In the genomic region with DNA sequence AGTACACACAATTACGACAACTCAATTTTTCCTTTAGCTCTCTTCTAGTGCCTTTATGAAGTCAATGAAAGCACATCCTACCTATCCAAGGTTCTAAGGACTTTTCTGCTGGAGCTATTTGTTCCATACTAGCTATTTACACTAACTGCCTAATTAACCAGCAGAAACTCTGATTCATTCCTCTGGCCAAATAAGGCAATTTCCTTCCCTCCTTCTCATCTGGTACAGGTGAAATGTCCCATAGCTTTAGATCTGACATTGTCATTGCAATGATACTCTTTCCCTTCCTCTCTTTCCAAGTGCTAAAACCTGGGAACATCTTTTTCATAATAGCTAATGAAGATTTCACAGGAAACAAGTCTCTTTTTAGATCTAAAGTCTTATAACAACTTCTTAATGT, we compare ENCODE assay signal across 23 cellular contexts.
DNase-seq lines count a peak whose midpoint lies in the region; ATAC-seq and TF ChIP-seq lines count a peak whose summit lies in the region.
"Had no signal": no experiment of that assay in that cellular context is flagged by ENCODE, and none has a peak within 500 bp of the region (broad histone marks: within the 10 kb centered on the region; RNA-seq: fewer than 3 reads in every experiment).

No MANE protein-coding gene starts in this region.

- H2AFZ ChIP-seq in HCT116 (ENCODE audit: low read depth, low read length, poor library complexity, severe bottlenecking), result no peak overlapping the region

- CTCF ChIA-PET in HCT116 (lab: Charles Lee), result no interaction called here
- CTCF ChIA-PET in HEK293 (lab: Yijun Ruan, JAX), result interaction anchor here (0.6 to 1.3 kb wide), 2 partner anchors 10 to 72 kb away, joined by 3 read pairs; no protein-coding TSS in a partner anchor

- ATAC-seq in HCT116, result no peak
- ATAC-seq in GM21717 (IDR thresholded peaks at IDR 0.05; ENCODE audit: unreplicated experiment), result no peak
- ATAC-seq: GM12878 had no signal

- no peaks in the 10 kb centered on the region for H3K79me2 ChIP-seq in HCT116 (ENCODE audit: insufficient read depth, low read length)

- intact Hi-C loops in HCT116 (cut with micrococcal nuclease), result no loop called here

- no TSS peak for BruUV-seq in HCT116 (replicated peaks; lab: Mats Ljungman, UMichigan)

- no peaks in the 10 kb centered on the region for H3K4me1 ChIP-seq in HCT116 (ENCODE audit: control insufficient read depth in 1 of 2, insufficient read depth in 2 of 2, low read length in 2 of 2)
- no peaks in the 10 kb centered on the region for H3K4me1 ChIP-seq in HEK293 (ENCODE audit: control insufficient read depth, insufficient read depth, low read length)
- H3K4me1 ChIP-seq in HAP-1, result peaks cover 5% of the 10 kb centered on the region
- H3K4me1 ChIP-seq: BE2C, BLaER1 had no signal

- no peak for TF ChIP-seq RAD21 in HCT116 (IDR thresholded peaks at IDR 0.05; ENCODE audit: low read depth)

- TF ChIP-seq CTCF in HCT116 (IDR thresholded peaks at IDR 0.05 in 2 of 3, conservative IDR thresholded peaks at IDR 0.05 in 1 of 3; ENCODE audit: borderline replicate concordance in 1 of 3, insufficient read depth in 1 of 3, low read depth in 2 of 3, low read length in 2 of 3), result no peak
- TF ChIP-seq CTCF in HEK293 (tag by site-specific recombination; IDR thresholded peaks at IDR 0.05), result no peak
- no peak for TF ChIP-seq CTCF in VCaP (conservative IDR thresholded peaks at IDR 0.05)

- H3K27ac ChIP-seq in HCT116 (ENCODE audit: low read depth, low read length), result no peak overlapping the region
- no peak overlapping the region for H3K27ac ChIP-seq in HEK293 (ENCODE audit: extremely low read depth, low read depth, low read length)
- peak overlapping the region; percentile 37 for H3K27ac ChIP-seq in VCaP
- H3K27ac ChIP-seq: BLaER1 had no signal

- H3K4me2 ChIP-seq in HCT116 (ENCODE audit: low read length), result no peak overlapping the region
- H3K4me2 ChIP-seq: BLaER1 had no signal

- H3K9ac ChIP-seq in HCT116 (ENCODE audit: low read length), result no peak overlapping the region
- H3K9ac ChIP-seq: BLaER1 had no signal

- H3K27me3 ChIP-seq in HCT116 (ENCODE audit: insufficient read depth, low read length) (no peaks in the 10 kb centered on the region), HAP-1 (ENCODE audit: low read depth) (no peaks in the 10 kb centered on the region)
- H3K27me3 ChIP-seq: BE2C, BLaER1 had no signal

- H4K20me1 ChIP-seq in HCT116 (ENCODE audit: insufficient read depth), result no peaks in the 10 kb centered on the region
- H4K20me1 ChIP-seq: BLaER1 had no signal

- H3K4me3 ChIP-seq in HCT116 (replicated peaks in 1 of 2; ENCODE audit: low read depth in 1 of 2, low read length in 2 of 2), result no peak overlapping the region
- H3K4me3 ChIP-seq in HEK293 (ENCODE audit: low read depth, low read length), result no peak overlapping the region
- H3K4me3 ChIP-seq in HAP-1, result no peak overlapping the region
- H3K4me3 ChIP-seq: BLaER1, GM12878 had no signal

- H3K9me3 ChIP-seq in HCT116 (ENCODE audit: control insufficient read depth in 1 of 2, insufficient read depth in 1 of 2, low read depth in 1 of 2, low read length in 2 of 2) (no peaks in the 10 kb centered on the region), HEK293 (ENCODE audit: control insufficient read depth, insufficient read depth, low read depth, low read length) (no peaks in the 10 kb centered on the region), HAP-1 (no peaks in the 10 kb centered on the region)
- H3K9me3 ChIP-seq: BE2C, BLaER1 had no signal

- in situ Hi-C loops in HAP-1 (cut with MboI; ENCODE audit: low sequenced_read_pairs), result no loop called here

- POLR2A ChIA-PET in HCT116 (lab: Charles Lee), result no interaction called here
- POLR2A ChIA-PET in HEK293 (lab: Yijun Ruan, JAX), result no interaction called here

- no peaks in the 10 kb centered on the region for H3K36me3 ChIP-seq in HCT116 (ENCODE audit: control insufficient read depth in 1 of 2, insufficient read depth in 2 of 2, low read length in 2 of 2)
- H3K36me3 ChIP-seq in HEK293 (ENCODE audit: control insufficient read depth in 2 of 2, insufficient read depth in 1 of 2, low read length in 2 of 2), result no peaks in the 10 kb centered on the region
- H3K36me3 ChIP-seq in HAP-1 (replicated peaks), result no peaks in the 10 kb centered on the region
- H3K36me3 ChIP-seq: BE2C, BLaER1 had no signal

- no peak for TF ChIP-seq POLR2A in HCT116 (IDR thresholded peaks at IDR 0.05; ENCODE audit: borderline replicate concordance, extremely low read depth, insufficient read depth, insufficient read length)

- DNase-seq in HCT116 (ENCODE audit: low read depth, low spot score), result no peak
- peak; percentile 49 for DNase-seq in renal cortical epithelial cell (ENCODE audit: low read depth)
- DNase-seq in HuH-7.5 (ENCODE audit: low spot score), result no peak
- DNase-seq in HAP-1 (ENCODE audit: low spot score in 2 of 2), result no peak
- DNase-seq: 8988T; ACHN; BE2C; C1 segment of cervical spinal cord; CD4-positive, alpha-beta memory T cell; CD4-positive, CD25-positive, alpha-beta regulatory T cell; CD8-positive, alpha-beta memory T cell; COR-L47; DMS 273 treated with DMSO at 0.1 percent for 48 hours; DMS153; DMS79; DND-41; EL; GDM1 had no signal

- H3K9me2 ChIP-seq in HCT116 (ENCODE audit: insufficient read depth), result no peaks in the 10 kb centered on the region

- RAD21 ChIA-PET in HCT116 (lab: Charles Lee; ENCODE audit: low non-redundant PET in 1 of 2, low total read pairs in 2 of 2, uncharacterized antibody in 2 of 2, unreplicated experiment in 2 of 2), result no interaction called here

TF ChIP-seq in HCT116, 20 proteins besides CTCF, POLR2A, EP300 and RAD21:
- no peak for TF ChIP-seq EZH2 (IDR thresholded peaks at IDR 0.05)
- TF ChIP-seq SRF (IDR thresholded peaks at IDR 0.05; ENCODE audit: low read depth), result peak; percentile 75

TF ChIP-seq in HEK293, 187 proteins besides CTCF, POLR2A, EP300 and RAD21:
- TF ChIP-seq ZNF654 (tag by site-specific recombination; IDR thresholded peaks at IDR 0.05; ENCODE audit: low read depth) (no peak), ZNF16 (tag by site-specific recombination; IDR thresholded peaks at IDR 0.05; ENCODE audit: low read depth) (no peak)
- TF ChIP-seq, protein P1, sequence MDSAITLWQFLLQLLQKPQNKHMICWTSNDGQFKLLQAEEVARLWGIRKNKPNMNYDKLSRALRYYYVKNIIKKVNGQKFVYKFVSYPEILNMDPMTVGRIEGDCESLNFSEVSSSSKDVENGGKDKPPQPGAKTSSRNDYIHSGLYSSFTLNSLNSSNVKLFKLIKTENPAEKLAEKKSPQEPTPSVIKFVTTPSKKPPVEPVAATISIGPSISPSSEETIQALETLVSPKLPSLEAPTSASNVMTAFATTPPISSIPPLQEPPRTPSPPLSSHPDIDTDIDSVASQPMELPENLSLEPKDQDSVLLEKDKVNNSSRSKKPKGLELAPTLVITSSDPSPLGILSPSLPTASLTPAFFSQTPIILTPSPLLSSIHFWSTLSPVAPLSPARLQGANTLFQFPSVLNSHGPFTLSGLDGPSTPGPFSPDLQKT (IDR thresholded peaks at IDR 0.05; ENCODE audit: borderline replicate concordance, low read depth, low read length), result peak; percentile 42; the same call in 1 of the 2 replicates
